Comparison of ENCODE assay signal across 12 cellular contexts in the genomic region with DNA sequence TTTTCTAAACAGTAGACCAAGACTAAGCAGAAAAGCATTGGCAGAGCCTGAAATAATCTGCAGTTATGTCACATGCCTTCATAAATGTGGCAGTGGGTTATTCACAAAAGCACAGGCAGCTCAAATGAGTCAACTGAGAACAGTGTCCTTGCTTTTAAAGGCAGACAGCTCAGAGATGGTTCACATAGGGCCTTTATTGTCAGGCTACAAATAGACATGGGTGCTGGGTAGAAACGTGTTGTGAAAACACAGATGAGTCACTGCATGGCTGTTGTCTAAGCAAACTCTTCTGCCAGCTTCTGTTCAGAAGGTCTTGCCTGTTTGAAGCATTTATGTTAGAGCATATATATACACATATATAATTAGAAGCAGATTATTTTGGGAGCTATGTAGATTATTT.
DNase-seq lines count a peak whose midpoint lies in the region; ATAC-seq and TF ChIP-seq lines count a peak whose summit lies in the region.
"Had no signal": no experiment of that assay in that cellular context is flagged by ENCODE, and none has a peak within 500 bp of the region (broad histone marks: within the 10 kb centered on the region; RNA-seq: fewer than 3 reads in every experiment).

No MANE protein-coding gene starts in this region.

- H3K4me1 Mint-ChIP-seq in activated CD4-positive, alpha-beta T cell treated with anti-CD3 and anti-CD28 coated beads, Interleukin-2, amount 10 ng/mL, durations not matched to agents 24 days and 14 days, result no peaks in the 10 kb centered on the region
- H3K4me1 Mint-ChIP-seq: activated CD4-positive, alpha-beta T cell treated with anti-CD3 and anti-CD28 coated beads for 36 hours had no signal

- no peaks in the 10 kb centered on the region for H3K27me3 ChIP-seq in transverse colon
- H3K27me3 ChIP-seq: BE2C, suprapubic skin had no signal

- 25% methylated on average over 1 of the region's 1 CpG; no CpG with 5 or more reads in 1 of the 2 donors for WGBS in transverse colon (ENCODE audit: low coverage in 1 of 2), 2 donors

- H3K27me3 Mint-ChIP-seq in activated CD4-positive, alpha-beta T cell treated with anti-CD3 and anti-CD28 coated beads, Interleukin-2, amount 10 ng/mL, durations not matched to agents 24 days and 14 days, result no peaks in the 10 kb centered on the region
- H3K27me3 Mint-ChIP-seq: activated CD4-positive, alpha-beta T cell treated with anti-CD3 and anti-CD28 coated beads for 36 hours had no signal

- no peaks in the 10 kb centered on the region for H3K36me3 Mint-ChIP-seq in activated CD4-positive, alpha-beta T cell treated with anti-CD3 and anti-CD28 coated beads, Interleukin-2, amount 10 ng/mL, durations not matched to agents 24 days and 14 days (ENCODE audit: low read depth)

- no peaks in the 10 kb centered on the region for H3K9me3 ChIP-seq in transverse colon
- H3K9me3 ChIP-seq: BE2C, suprapubic skin had no signal

- DNase-seq in AG04449 (ENCODE audit: low read depth, low spot score) (peak; percentile 82), dedifferentiated amniotic fluid mesenchymal stem cell (ENCODE audit: extremely low spot score) (peak; percentile 35), left lobe of liver (ENCODE audit: low spot score) (no peak), transverse colon (no peak)
- no peak for DNase-seq in activated CD4-positive, alpha-beta T cell treated with anti-CD3 and anti-CD28 coated beads, Interleukin-2, amount 10 ng/mL, durations not matched to agents 24 days and 14 days
- DNase-seq: activated CD4-positive, alpha-beta T cell treated with anti-CD3 and anti-CD28 coated beads for 36 hours; BE2C; GOT3 had no signal

- H3K27ac Mint-ChIP-seq in activated CD4-positive, alpha-beta T cell treated with anti-CD3 and anti-CD28 coated beads, Interleukin-2, amount 10 ng/mL, durations not matched to agents 24 days and 14 days, result no peak overlapping the region
- H3K27ac Mint-ChIP-seq: activated CD4-positive, alpha-beta T cell treated with anti-CD3 and anti-CD28 coated beads for 36 hours had no signal

- H3K9me3 Mint-ChIP-seq in activated CD4-positive, alpha-beta T cell treated with anti-CD3 and anti-CD28 coated beads, Interleukin-2, amount 10 ng/mL, durations not matched to agents 24 days and 14 days, result no peaks in the 10 kb centered on the region

- CTCF ChIA-PET in AG04449 (lab: Yijun Ruan, JAX), result interaction anchor here (1.1 kb wide), 1 partner anchor 9 kb away, joined by 3 read pairs; no protein-coding TSS in a partner anchor

- H3K4me3 ChIP-seq in AG04449 (ENCODE audit: low read depth, low read length) (no peak overlapping the region), transverse colon (no peak overlapping the region)
- H3K4me3 ChIP-seq: suprapubic skin had no signal

- no peaks in the 10 kb centered on the region for H3K36me3 ChIP-seq in transverse colon
- H3K36me3 ChIP-seq: BE2C, suprapubic skin had no signal

- TF ChIP-seq POLR2A in transverse colon (IDR thresholded peaks at IDR 0.05), result no peak

- TF ChIP-seq CTCF in AG04449 (IDR thresholded peaks at IDR 0.05; ENCODE audit: insufficient read depth, low read length, missing control alignments), result no peak
- no peak for TF ChIP-seq CTCF in transverse colon (IDR thresholded peaks at IDR 0.05)

- ATAC-seq in HG03565 (IDR thresholded peaks at IDR 0.05; ENCODE audit: unreplicated experiment) (peak; percentile 59), left lobe of liver (peak; percentile 71), GM18861 (IDR thresholded peaks at IDR 0.05; ENCODE audit: unreplicated experiment) (no peak), GM18870 (IDR thresholded peaks at IDR 0.05; ENCODE audit: unreplicated experiment) (no peak)
- ATAC-seq: activated CD4-positive, alpha-beta T cell treated with anti-CD3 and anti-CD28 coated beads for 36 hours had no signal

- no peaks in the 10 kb centered on the region for H3K4me1 ChIP-seq in transverse colon
- H3K4me1 ChIP-seq: BE2C, suprapubic skin had no signal

- no peak overlapping the region for H3K4me3 Mint-ChIP-seq in activated CD4-positive, alpha-beta T cell treated with anti-CD3 and anti-CD28 coated beads, Interleukin-2, amount 10 ng/mL, durations not matched to agents 24 days and 14 days
- H3K4me3 Mint-ChIP-seq: activated CD4-positive, alpha-beta T cell treated with anti-CD3 and anti-CD28 coated beads for 36 hours had no signal

- intact Hi-C loops in transverse colon (cut with DNase I; ENCODE audit: low total_unique reads), result no loop called here
- intact Hi-C loops in activated CD4-positive, alpha-beta T cell treated with anti-CD3 and anti-CD28 coated beads, Interleukin-2, amount 10 ng/mL, durations not matched to agents 24 days and 14 days (cut with micrococcal nuclease), result no loop called here

- H3K27ac ChIP-seq in transverse colon, result no peak overlapping the region
- H3K27ac ChIP-seq: suprapubic skin had no signal

- no peak for TF ChIP-seq EP300 in transverse colon (IDR thresholded peaks at IDR 0.05; ENCODE audit: low read depth)

- POLR2A ChIA-PET in AG04449 (lab: Yijun Ruan, JAX), result interaction anchor here (0.7 kb wide), 1 partner anchor 271 kb away, joined by 3 read pairs; no protein-coding TSS in a partner anchor

- in situ Hi-C loops in transverse colon (cut with MboI; ENCODE audit: low pct_ligation_motif_present in 1 of 4, low pct_unique_long_range_greater_than_20kb in 1 of 4, low sequenced_read_pairs in 3 of 4), result no loop called here

Comparison
In these comparisons a context has a peak if more than half of its experiments do, and no peak if none do; other contexts are left out.
1. DNase-seq: peak in AG04449 (single experiment) and dedifferentiated amniotic fluid mesenchymal stem cell (single experiment); none in left lobe of liver (single experiment), transverse colon (single experiment) and activated CD4-positive, alpha-beta T cell treated with anti-CD3 and anti-CD28 coated beads, Interleukin-2, amount 10 ng/mL, durations not matched to agents 24 days and 14 days (single experiment).
2. ATAC-seq: peak in HG03565 (single experiment) and left lobe of liver (single experiment); none in GM18861 (single experiment) and GM18870 (single experiment).